Comparison of ENCODE assay signal across 9 cellular contexts in the genomic region with DNA sequence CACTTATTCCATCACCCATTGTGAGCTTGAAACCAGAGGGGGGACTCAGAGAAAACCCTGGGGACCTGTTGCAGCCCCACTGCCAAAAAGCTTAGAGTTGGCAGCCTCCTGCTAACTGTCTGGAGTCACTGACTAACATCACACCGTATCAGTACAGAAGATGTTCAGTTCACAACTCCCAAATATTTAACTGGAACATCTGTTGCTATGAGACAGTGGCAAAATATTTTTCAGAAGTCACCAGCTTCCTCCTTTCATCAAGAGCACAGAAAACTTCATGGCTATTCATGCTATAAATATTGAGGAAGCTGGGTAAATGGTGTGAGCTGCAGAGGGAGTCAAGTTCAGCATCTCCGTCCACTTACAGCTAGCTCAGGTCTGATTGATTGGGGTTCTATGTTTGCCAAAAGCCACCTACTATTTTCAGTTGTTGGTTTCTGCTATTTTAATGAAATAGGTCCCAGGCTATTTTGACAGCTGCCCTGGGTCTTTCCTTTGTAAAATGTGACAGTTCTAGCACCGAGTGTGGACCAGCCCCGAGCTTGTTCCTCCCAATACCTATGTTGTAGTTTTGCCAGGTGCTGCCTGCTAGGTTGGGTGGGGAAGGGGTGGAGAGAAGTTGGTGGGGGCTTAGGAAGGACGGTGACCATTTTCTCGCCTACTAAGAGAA. TPM values are rescaled to one million over a fixed set of nuclear protein-coding genes. Genes with fewer than 3 reads are reported as not detected.
A peak's percentile ranks its signal among the peaks of the same experiment; 100 is the strongest.
DNase-seq lines count a peak whose midpoint lies in the region; ATAC-seq lines count a peak whose summit lies in the region.
"Had no signal": no experiment of that assay in that cellular context is flagged by ENCODE, and none has a peak within 500 bp of the region (broad histone marks: within the 10 kb centered on the region; RNA-seq: fewer than 3 reads in every experiment).

No MANE protein-coding gene starts in this region.

- H3K79me1 ChIP-seq in mesendoderm (ENCODE audit: low read length), result peaks cover 5% of the 10 kb centered on the region

- no peak overlapping the region for H4K5ac ChIP-seq in mesendoderm (ENCODE audit: low read length)

- no peak overlapping the region for H3K18ac ChIP-seq in mesendoderm (ENCODE audit: low read length)

- no peak overlapping the region for H3K4ac ChIP-seq in mesendoderm (ENCODE audit: low read depth, low read length)

- H3K27ac ChIP-seq in mesendoderm (ENCODE audit: low read depth, low read length), result no peak overlapping the region

- no peak overlapping the region for H2BK15ac ChIP-seq in mesendoderm (replicated peaks; ENCODE audit: low read depth)

- no peak overlapping the region for H3K4me3 ChIP-seq in mesendoderm (ENCODE audit: low read length)

- no peaks in the 10 kb centered on the region for H3K27me3 Mint-ChIP-seq in stimulated activated memory B cell treated with anti-CD40 and anti-IgM and Interleukin-4, amounts not matched to agents 10 μg/mL and 1 μg/mL and 100 μg/mL, for 72 hours

- H2BK120ac ChIP-seq in mesendoderm (ENCODE audit: low read depth, low read length), result no peak overlapping the region

- no peaks in the 10 kb centered on the region for H3K27me3 ChIP-seq in mesendoderm (ENCODE audit: insufficient read depth, low read length, poor library complexity)

- DNase-seq in amniotic epithelial cell (ENCODE audit: low read depth) (peak; percentile 56), left cardiac atrium (no peak), NCI-H1694 (lab: John Stamatoyannopoulos, UW) (no peak), mesendoderm (no peak)
- DNase-seq: activated naive CD4-positive, alpha-beta T cell treated with anti-CD3 and anti-CD28 coated beads, Interleukin-2, amount 10 ng/mL, durations not matched to agents 7 days and 5 days had no signal

- no peak overlapping the region for H3K9ac ChIP-seq in mesendoderm (ENCODE audit: low read length)

- H3K9me3 Mint-ChIP-seq in stimulated activated memory B cell treated with anti-CD40 and anti-IgM and Interleukin-4, amounts not matched to agents 10 μg/mL and 1 μg/mL and 100 μg/mL, for 72 hours, result no peaks in the 10 kb centered on the region
- H3K9me3 Mint-ChIP-seq: activated naive CD4-positive, alpha-beta T cell treated with anti-CD3 and anti-CD28 coated beads, Interleukin-2, amount 10 ng/mL, durations not matched to agents 7 days and 5 days had no signal

- H3K36me3 Mint-ChIP-seq in stimulated activated memory B cell treated with anti-CD40 and anti-IgM and Interleukin-4, amounts not matched to agents 10 μg/mL and 1 μg/mL and 100 μg/mL, for 72 hours, result peaks cover 10% of the 10 kb centered on the region

- no peak overlapping the region for H2BK5ac ChIP-seq in mesendoderm (ENCODE audit: low read length)

- H3K4me1 ChIP-seq in mesendoderm (ENCODE audit: control insufficient read depth, low read depth, low read length), result no peaks in the 10 kb centered on the region

- no peak overlapping the region for H3K4me3 Mint-ChIP-seq in stimulated activated memory B cell treated with anti-CD40 and anti-IgM and Interleukin-4, amounts not matched to agents 10 μg/mL and 1 μg/mL and 100 μg/mL, for 72 hours
- H3K4me3 Mint-ChIP-seq: activated naive CD4-positive, alpha-beta T cell treated with anti-CD3 and anti-CD28 coated beads, Interleukin-2, amount 10 ng/mL, durations not matched to agents 7 days and 5 days had no signal

- H3K36me3 ChIP-seq in mesendoderm (ENCODE audit: control insufficient read depth, insufficient read depth, low read length), result peaks cover 5% of the 10 kb centered on the region

- H3K27ac Mint-ChIP-seq in stimulated activated memory B cell treated with anti-CD40 and anti-IgM and Interleukin-4, amounts not matched to agents 10 μg/mL and 1 μg/mL and 100 μg/mL, for 72 hours, result peak overlapping the region; percentile 60
- H3K27ac Mint-ChIP-seq: activated naive CD4-positive, alpha-beta T cell treated with anti-CD3 and anti-CD28 coated beads, Interleukin-2, amount 10 ng/mL, durations not matched to agents 7 days and 5 days had no signal

- H4K8ac ChIP-seq in mesendoderm (ENCODE audit: low read depth, low read length), result no peak overlapping the region

- no peaks in the 10 kb centered on the region for H3K79me2 ChIP-seq in mesendoderm (ENCODE audit: control insufficient read depth, insufficient read depth, low read length)

- H3K23ac ChIP-seq in mesendoderm (ENCODE audit: low read length), result no peak overlapping the region

- H3K4me1 Mint-ChIP-seq in stimulated activated memory B cell treated with anti-CD40 and anti-IgM and Interleukin-4, amounts not matched to agents 10 μg/mL and 1 μg/mL and 100 μg/mL, for 72 hours, result peaks cover 45% of the 10 kb centered on the region
- H3K4me1 Mint-ChIP-seq: activated naive CD4-positive, alpha-beta T cell treated with anti-CD3 and anti-CD28 coated beads, Interleukin-2, amount 10 ng/mL, durations not matched to agents 7 days and 5 days had no signal

- ATAC-seq in HG02938 (IDR thresholded peaks at IDR 0.05; ENCODE audit: unreplicated experiment) (peak; percentile 31), left cardiac atrium (peak; percentile 56 to 70), GM19452 (IDR thresholded peaks at IDR 0.05; ENCODE audit: unreplicated experiment) (no peak), HG03565 (IDR thresholded peaks at IDR 0.05; ENCODE audit: unreplicated experiment) (no peak)
- ATAC-seq in stimulated activated memory B cell treated with anti-CD40 and anti-IgM and Interleukin-4, amounts not matched to agents 10 μg/mL and 1 μg/mL and 100 μg/mL, for 72 hours, result peak; percentile 53

- H2AK5ac ChIP-seq in mesendoderm (ENCODE audit: low read length), result no peak overlapping the region

- no CpG with 5 or more reads among the region's 6 CpGs for WGBS in mesendoderm (ENCODE audit: extremely low coverage, insufficient coverage, low lambda C conversion rate)

- H3K56ac ChIP-seq in mesendoderm (ENCODE audit: low read length), result no peak overlapping the region

- intact Hi-C loops in left cardiac atrium (cut with DNase I), result no loop called here

- H3K4me2 ChIP-seq in mesendoderm (ENCODE audit: low read length), result no peak overlapping the region

RNA-seq across cellular contexts. Expression of gene TUBB6, which starts 9.8 kb away (rescaled TPM):
- 100 to 1,000 TPM; 211 to 254 TPM for total RNA-seq in left cardiac atrium
- 142 TPM for polyA plus RNA-seq in mesendoderm (2013, experiment 1 of 2)
- 147 TPM for polyA plus RNA-seq in mesendoderm (2013, experiment 2 of 2)

RNA-seq across cellular contexts. Expression of gene AFG3L2, which starts 59.2 kb away (rescaled TPM):
- 10 to 100 TPM; 62.5 to 92.2 TPM for total RNA-seq in left cardiac atrium
- 52.6 TPM for polyA plus RNA-seq in mesendoderm (2013, experiment 1 of 2)
- 52.4 TPM for polyA plus RNA-seq in mesendoderm (2013, experiment 2 of 2)

Comparison
In these comparisons a context has a peak if more than half of its experiments do, and no peak if none do; other contexts are left out.
1. ATAC-seq: peak in HG02938 (single experiment), left cardiac atrium (2 of 2) and stimulated activated memory B cell treated with anti-CD40 and anti-IgM and Interleukin-4, amounts not matched to agents 10 μg/mL and 1 μg/mL and 100 μg/mL, for 72 hours (single experiment); none in GM19452 (single experiment) and HG03565 (single experiment).